Comparison of ENCODE assay signal across 1 cellular context in genomic region chr15:28901987-28902745, GRCh38.
TF ChIP-seq lines count a peak whose summit lies in the region.

No MANE protein-coding gene starts in this region.

TF ChIP-seq in HepG2, 621 proteins besides CTCF, POLR2A, EP300 and RAD21:
- TF ChIP-seq GABPB1 (CRISPR knock-in tag; IDR thresholded peaks at IDR 0.05) (no peak), DRAP1 (CRISPR knock-in tag; IDR thresholded peaks at IDR 0.05) (no peak), ZBTB37 (CRISPR knock-in tag; IDR thresholded peaks at IDR 0.05) (no peak), CERS6 (CRISPR knock-in tag; IDR thresholded peaks at IDR 0.05) (no peak), ZNF296 (CRISPR knock-in tag; conservative IDR thresholded peaks at IDR 0.05) (no peak)
TF ChIP-seq in HepG2: peak in this region for 0.
